12 cellular contexts compared by ENCODE assay signal in the genomic region with DNA sequence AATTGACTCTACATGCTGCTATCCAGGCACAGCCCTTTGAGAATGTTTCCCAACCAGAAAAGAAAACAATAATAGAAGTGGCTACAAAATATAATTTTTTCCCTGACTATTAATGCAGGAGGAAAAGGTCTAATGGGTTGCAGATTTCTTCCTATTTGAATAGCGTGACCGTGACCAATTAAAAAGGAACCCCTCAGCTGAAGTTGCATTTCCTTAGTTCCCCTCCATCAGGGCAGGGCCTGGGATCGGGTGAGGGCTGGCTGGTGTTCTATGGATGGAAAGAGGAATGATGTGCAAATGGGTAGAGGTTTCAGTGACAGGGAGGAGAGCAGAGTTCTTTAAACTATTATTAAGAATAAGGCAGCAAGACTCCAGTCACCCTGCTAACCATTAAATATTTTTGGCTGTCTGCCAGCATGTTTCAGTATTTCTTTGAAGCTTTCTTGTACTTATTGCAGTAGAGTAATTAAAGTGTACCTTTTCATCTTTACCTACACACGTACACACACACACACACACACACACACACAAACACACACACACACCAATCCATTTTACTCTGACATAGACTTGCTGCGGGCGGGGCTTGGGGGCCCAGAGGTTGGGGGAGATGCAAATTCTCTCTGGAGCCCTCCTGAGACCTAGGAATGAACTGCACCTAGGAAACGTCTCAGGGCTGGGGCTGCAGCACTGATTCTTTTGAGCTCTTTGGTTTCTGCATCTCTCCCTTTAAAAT.
DNase-seq lines count a peak whose midpoint lies in the region; ATAC-seq and TF ChIP-seq lines count a peak whose summit lies in the region.
"Had no signal": no experiment of that assay in that cellular context is flagged by ENCODE, and none has a peak within 500 bp of the region (broad histone marks: within the 10 kb centered on the region; RNA-seq: fewer than 3 reads in every experiment).

No MANE protein-coding gene starts in this region.

- ATAC-seq in body of pancreas (no peak), GM19035 (IDR thresholded peaks at IDR 0.05; ENCODE audit: unreplicated experiment) (no peak)
- ATAC-seq: activated T-cell treated with anti-CD3 and anti-CD28 coated beads, Interleukin-2, amount 50 U/mL, for 72 hours had no signal

- H3K9me3 ChIP-seq in SK-N-MC (ENCODE audit: low read depth, low read length) (no peaks in the 10 kb centered on the region), body of pancreas (peaks cover 0 to 8% (median 0%) of the 10 kb centered on the region in 3 donors)
- H3K9me3 ChIP-seq: vagina had no signal

- H3K27ac ChIP-seq in SK-N-MC (peak overlapping the region; percentile 87), body of pancreas (no peak overlapping the region)
- H3K27ac ChIP-seq: vagina, VCaP had no signal

- H3K4me3 ChIP-seq in SK-N-MC (peak overlapping the region; percentile 68), body of pancreas (no peak overlapping the region)
- H3K4me3 ChIP-seq: vagina had no signal

- 33 to 39% methylated on average over 7 of the region's 7 CpGs for WGBS in body of pancreas, 2 donors

- peak; percentile 37 for DNase-seq in D341Med (ENCODE audit: low spot score)
- peak; percentile 2 for DNase-seq in HT1080 (ENCODE audit: low read depth)
- peak; percentile 98 for DNase-seq in SK-N-MC (ENCODE audit: low read depth, low spot score)
- peak; percentile 5 for DNase-seq in kidney glomerular epithelial cell (lab: John Stamatoyannopoulos, UW)
- no peak for DNase-seq in COLO829 (ENCODE audit: low spot score)
- DNase-seq in superior temporal gyrus (ENCODE audit: extremely low spot score) = no peak
- DNase-seq in body of pancreas = no peak
- DNase-seq: activated T-cell treated with anti-CD3 and anti-CD28 coated beads, Interleukin-2, amount 50 U/mL, for 72 hours; hypothalamus had no signal

- TF ChIP-seq CTCF in body of pancreas (IDR thresholded peaks at IDR 0.05) = no peak

- no peak overlapping the region for H3K9ac ChIP-seq in SK-N-MC (ENCODE audit: insufficient read length)

- H3K27me3 ChIP-seq in body of pancreas = no peaks in the 10 kb centered on the region
- H3K27me3 ChIP-seq: vagina had no signal

- H3K36me3 ChIP-seq in SK-N-MC (ENCODE audit: insufficient read depth, low read length) (no peaks in the 10 kb centered on the region), body of pancreas (replicated peaks in 1 of 2; ENCODE audit: insufficient read depth in 1 of 2, low read depth in 2 of 2) (no peaks in the 10 kb centered on the region)
- H3K36me3 ChIP-seq: vagina had no signal

- H3K4me1 ChIP-seq in body of pancreas = no peaks in the 10 kb centered on the region
- H3K4me1 ChIP-seq: vagina had no signal

- intact Hi-C loops in body of pancreas (cut with DNase I) = no loop called here

- no peak for TF ChIP-seq POLR2A in body of pancreas (IDR thresholded peaks at IDR 0.05)

Comparison
In these comparisons a context has a peak if more than half of its experiments do, and no peak if none do; other contexts are left out.
1. DNase-seq: peak in D341Med (single experiment), HT1080 (single experiment), SK-N-MC (single experiment) and kidney glomerular epithelial cell (single experiment); none in COLO829 (single experiment), superior temporal gyrus (single experiment) and body of pancreas (0 of 4).